Comparison of ENCODE assay signal across 1 cellular context in genomic region chr14:64658696-64659317, GRCh38.
TF ChIP-seq lines count a peak whose summit lies in the region.

No MANE protein-coding gene starts in this region.

TF ChIP-seq in HepG2, 621 proteins besides CTCF, POLR2A, EP300 and RAD21:
- TF ChIP-seq NFYB (CRISPR knock-in tag; IDR thresholded peaks at IDR 0.05) (peak; percentile 69), NFYC (CRISPR knock-in tag; IDR thresholded peaks at IDR 0.05) (peak; percentile 61), ZMYM4 (CRISPR knock-in tag; IDR thresholded peaks at IDR 0.05) (peak; percentile 59)
TF ChIP-seq in HepG2: peak in this region for 3; not testable (repeated sequence) for 618.
